Comparison of ENCODE assay signal across 1 cellular context in the genomic region with DNA sequence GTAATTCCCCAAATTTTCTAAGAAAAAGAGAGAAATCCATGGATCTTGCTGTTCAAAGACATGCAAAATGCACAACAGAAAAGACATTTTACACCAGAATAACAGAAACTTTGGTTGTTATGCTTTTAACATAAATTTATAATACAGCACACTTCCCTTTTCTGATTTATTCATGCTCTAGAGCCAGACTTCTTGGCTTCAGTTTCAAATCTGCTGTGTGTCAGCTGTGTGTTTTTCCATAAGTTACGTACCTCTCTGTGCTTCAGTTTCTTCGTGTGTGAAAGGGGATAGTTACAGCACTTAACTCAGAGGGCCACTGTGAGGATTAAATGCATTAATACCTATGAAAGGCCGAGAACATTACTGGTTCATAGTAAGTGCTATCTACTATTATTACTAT.
TF ChIP-seq lines count a peak whose summit lies in the region.

No MANE protein-coding gene starts in this region.

TF ChIP-seq in SK-N-SH, 30 proteins besides CTCF, POLR2A, EP300 and RAD21:
- TF ChIP-seq ELF1 (IDR thresholded peaks at IDR 0.05) (no peak), YY1 (IDR thresholded peaks at IDR 0.05; ENCODE audit: low read depth) (no peak)
- TF ChIP-seq, protein P1, sequence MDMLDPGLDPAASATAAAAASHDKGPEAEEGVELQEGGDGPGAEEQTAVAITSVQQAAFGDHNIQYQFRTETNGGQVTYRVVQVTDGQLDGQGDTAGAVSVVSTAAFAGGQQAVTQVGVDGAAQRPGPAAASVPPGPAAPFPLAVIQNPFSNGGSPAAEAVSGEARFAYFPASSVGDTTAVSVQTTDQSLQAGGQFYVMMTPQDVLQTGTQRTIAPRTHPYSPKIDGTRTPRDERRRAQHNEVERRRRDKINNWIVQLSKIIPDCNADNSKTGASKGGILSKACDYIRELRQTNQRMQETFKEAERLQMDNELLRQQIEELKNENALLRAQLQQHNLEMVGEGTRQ (IDR thresholded peaks at IDR 0.05; ENCODE audit: borderline replicate concordance, low read depth, low read length) = no peak
TF ChIP-seq in SK-N-SH: peak in this region for 0.
